Comparison of ENCODE assay signal across 27 cellular contexts in the genomic region with DNA sequence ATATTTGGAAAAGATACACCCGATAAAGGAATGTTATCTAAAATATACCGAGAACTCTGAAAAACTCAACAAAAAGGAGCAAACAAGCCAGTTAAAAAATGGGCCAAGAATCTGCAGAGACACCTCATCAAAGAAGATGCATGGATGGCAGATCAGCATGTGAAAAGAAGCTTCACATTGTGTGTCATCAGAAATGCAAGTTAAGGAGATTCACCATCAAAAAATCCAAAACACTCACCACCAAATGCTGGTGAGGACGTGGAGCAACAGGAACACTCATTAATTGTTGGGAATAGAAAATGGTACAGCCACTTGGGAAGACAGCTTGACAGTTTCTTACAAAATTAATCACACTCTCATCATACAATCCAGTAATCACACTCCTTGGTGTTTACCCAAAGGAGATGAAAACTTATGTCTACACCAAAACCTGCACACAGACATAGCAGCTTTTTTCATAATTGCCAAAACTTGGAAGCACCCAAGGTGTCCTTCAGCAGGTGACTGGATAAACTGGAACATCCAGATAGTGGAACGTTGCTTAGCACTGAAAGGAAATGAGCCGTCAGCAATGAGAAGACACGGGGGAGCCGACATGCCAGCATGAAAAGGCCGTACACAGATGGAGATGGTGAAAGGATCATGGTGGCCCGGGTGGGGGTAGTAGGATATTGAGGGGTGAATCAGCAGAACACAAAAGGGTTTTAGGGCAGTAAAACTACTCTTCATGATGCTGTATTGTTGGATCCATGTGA. TPM values are rescaled to one million over a fixed set of nuclear protein-coding genes. Genes with fewer than 3 reads are reported as not detected.
DNase-seq lines count a peak whose midpoint lies in the region; ATAC-seq, FAIRE-seq and TF ChIP-seq lines count a peak whose summit lies in the region.
"Had no signal": no experiment of that assay in that cellular context is flagged by ENCODE, and none has a peak within 500 bp of the region (broad histone marks: within the 10 kb centered on the region; RNA-seq: fewer than 3 reads in every experiment).

No MANE protein-coding gene starts in this region.

- DNase-seq in BJ (ENCODE audit: low read depth) (peak; percentile 70), H7 (peak; percentile 10), astrocyte (ENCODE audit: low read depth) (peak; percentile 38), lower lobe of right lung (peak; percentile 30), NCI-H2171 (lab: John Stamatoyannopoulos, UW) (no peak), SIG-M5 treated with dmso at 0.1 percent for 504 hours (lab: John Stamatoyannopoulos, UW; ENCODE audit: unreplicated experiment) (no peak)
- DNase-seq: activated CD4-positive, alpha-beta T cell treated with anti-CD3 and anti-CD28 coated beads for 48 hours; cerebellar nuclear complex; COR-L47; effector CD4-positive, alpha-beta T cell; erythroblast; Karpas-422; mesenchymal stem cell; NCI-H1092; NCI-H1930; NCI-H345; NCI-H82; occipital lobe; SHP77 treated with DMSO at 0.1 percent for 48 hours; stimulated activated CD4-positive, alpha-beta T cell treated with anti-CD3 and anti-CD28 coated beads, Interleukin-4, amount 100 ng/mL, for 24 hours; stimulated activated naive CD4-positive, alpha-beta T cell treated with Interleukin-2 at 50 U/mL for 16 hours; T-cell; thyroid gland had no signal

- peaks cover 3% of the 10 kb centered on the region for H3K36me3 ChIP-seq in BJ (ENCODE audit: control insufficient read depth, insufficient read depth, low read length)
- no peaks in the 10 kb centered on the region for H3K36me3 ChIP-seq in H7 (replicated peaks; ENCODE audit: control insufficient read depth, insufficient read depth, low read length)
- no peaks in the 10 kb centered on the region for H3K36me3 ChIP-seq in astrocyte (ENCODE audit: insufficient read depth, low read length)
- H3K36me3 ChIP-seq in lower lobe of right lung: peaks cover 23% of the 10 kb centered on the region

- no peak for TF ChIP-seq CTCF in BJ (IDR thresholded peaks at IDR 0.05; ENCODE audit: insufficient read depth, low read depth, low read length)
- TF ChIP-seq CTCF in astrocyte (IDR thresholded peaks at IDR 0.05; ENCODE audit: insufficient read depth, low read depth, low read length): no peak
- no peak for TF ChIP-seq CTCF in lower lobe of right lung (IDR thresholded peaks at IDR 0.05)

- H3K4me1 Mint-ChIP-seq in astrocyte (ENCODE audit: low read depth, unreplicated experiment): peaks cover 7% of the 10 kb centered on the region

- no peak for FAIRE-seq in astrocyte (lab: Jason Lieb, UNC)

- H3K4me2 ChIP-seq in astrocyte (ENCODE audit: low read length): no peak overlapping the region

- H3K4me1 ChIP-seq in astrocyte (ENCODE audit: insufficient read depth, low read length): no peaks in the 10 kb centered on the region
- no peaks in the 10 kb centered on the region for H3K4me1 ChIP-seq in lower lobe of right lung
- H3K4me1 ChIP-seq: gastroesophageal sphincter, thyroid gland had no signal

- H3K9me3 Mint-ChIP-seq in astrocyte (ENCODE audit: unreplicated experiment): no peaks in the 10 kb centered on the region
- H3K9me3 Mint-ChIP-seq: activated naive CD4-positive, alpha-beta T cell treated with anti-CD3 and anti-CD28 coated beads, Interleukin-2, amount 50 U/mL, for 24 hours; T-cell had no signal

- peaks cover 11% of the 10 kb centered on the region for H3K36me3 Mint-ChIP-seq in astrocyte (ENCODE audit: low read depth, unreplicated experiment)

- H3K79me2 ChIP-seq in astrocyte (ENCODE audit: insufficient read depth, low read length): no peaks in the 10 kb centered on the region

- intact Hi-C loops in lower lobe of right lung (cut with DNase I): no loop called here

- H3K4me3 ChIP-seq in BJ (ENCODE audit: low read depth, low read length) (no peak overlapping the region), H7 (ENCODE audit: insufficient read depth, low read depth, low read length) (no peak overlapping the region), astrocyte (ENCODE audit: insufficient read depth, low read depth, low read length) (no peak overlapping the region), lower lobe of right lung (no peak overlapping the region)
- H3K4me3 ChIP-seq: gastroesophageal sphincter, thyroid gland had no signal

- H3K27me3 ChIP-seq in BJ (ENCODE audit: control insufficient read depth, insufficient read depth, low read length): peaks cover 1% of the 10 kb centered on the region; the same call in 1 of the 2 replicates
- H3K27me3 ChIP-seq in H7 (ENCODE audit: control insufficient read depth, insufficient read depth, low read length): no peaks in the 10 kb centered on the region
- no peaks in the 10 kb centered on the region for H3K27me3 ChIP-seq in astrocyte (ENCODE audit: insufficient read depth, low read length)
- H3K27me3 ChIP-seq in lower lobe of right lung (ENCODE audit: low read depth): no peaks in the 10 kb centered on the region
- H3K27me3 ChIP-seq: gastroesophageal sphincter, thyroid gland had no signal

- H3K9me3 ChIP-seq in astrocyte (ENCODE audit: insufficient read depth, low read depth, low read length) (no peaks in the 10 kb centered on the region), lower lobe of right lung (no peaks in the 10 kb centered on the region)
- H3K9me3 ChIP-seq: thyroid gland had no signal

- H2AFZ ChIP-seq in astrocyte (ENCODE audit: low read depth, low read length): no peak overlapping the region

- POLR2A ChIA-PET in BJ (lab: Charles Lee): no interaction called here

- CTCF ChIA-PET in BJ (lab: Yijun Ruan, JAX): no interaction called here

- no peak overlapping the region for H3K4me3 Mint-ChIP-seq in astrocyte (ENCODE audit: unreplicated experiment)
- H3K4me3 Mint-ChIP-seq: activated naive CD4-positive, alpha-beta T cell treated with anti-CD3 and anti-CD28 coated beads, Interleukin-2, amount 50 U/mL, for 24 hours; T-cell had no signal

- peaks cover 14% of the 10 kb centered on the region for H3K27me3 Mint-ChIP-seq in astrocyte (ENCODE audit: low read depth, unreplicated experiment)
- H3K27me3 Mint-ChIP-seq: activated naive CD4-positive, alpha-beta T cell treated with anti-CD3 and anti-CD28 coated beads, Interleukin-2, amount 50 U/mL, for 24 hours had no signal

- ATAC-seq in lower lobe of right lung: no peak
- no peak for ATAC-seq in GM18498 (IDR thresholded peaks at IDR 0.05; ENCODE audit: unreplicated experiment)
- no peak for ATAC-seq in GM18517 (IDR thresholded peaks at IDR 0.05; ENCODE audit: unreplicated experiment)
- ATAC-seq: gastroesophageal sphincter, T-cell had no signal

- H3K27ac Mint-ChIP-seq in astrocyte (ENCODE audit: unreplicated experiment): no peak overlapping the region
- H3K27ac Mint-ChIP-seq: activated naive CD4-positive, alpha-beta T cell treated with anti-CD3 and anti-CD28 coated beads, Interleukin-2, amount 50 U/mL, for 24 hours; T-cell had no signal

- H3K9ac ChIP-seq in astrocyte (ENCODE audit: low read length): no peak overlapping the region

- no peak overlapping the region for H3K27ac ChIP-seq in astrocyte (ENCODE audit: low read depth, low read length)
- no peak overlapping the region for H3K27ac ChIP-seq in lower lobe of right lung
- H3K27ac ChIP-seq: gastroesophageal sphincter, thyroid gland had no signal

- H4K20me1 ChIP-seq in astrocyte (ENCODE audit: insufficient read depth, low read length): no peaks in the 10 kb centered on the region

RNA-seq across cellular contexts. Expression of a gene that starts 27.9 kb away (rescaled TPM):
- polyA plus RNA-seq in BJ (2011; rRNA removed): 1.6 and 2.7 TPM in 2 replicates
- polyA minus RNA-seq in BJ (2011; rRNA and poly(A)+ RNA removed): 0.66 and 0.77 TPM in 2 replicates
- 14.3 and 15.3 TPM in 2 replicates for total RNA-seq in H7 (2014; rRNA removed; shearing (Covaris generic))
- total RNA-seq in astrocyte: 12.0 and 14.1 TPM in 2 replicates
- total RNA-seq in lower lobe of right lung: 25.2 TPM

RNA-seq across cellular contexts. Expression of a gene that starts 37.1 kb away (rescaled TPM):
- 8.4 and 10.5 TPM in 2 replicates for polyA plus RNA-seq in BJ (2011; rRNA removed)
- polyA minus RNA-seq in BJ (2011; rRNA and poly(A)+ RNA removed): 2.6 and 5.9 TPM in 2 replicates
- 4.0 and 5.7 TPM in 2 replicates for total RNA-seq in H7 (2014; rRNA removed; shearing (Covaris generic))
- total RNA-seq in astrocyte: 7.8 and 8.0 TPM in 2 replicates
- total RNA-seq in lower lobe of right lung: 15.5 TPM

Comparison
In these comparisons a context has a peak if more than half of its experiments do, and no peak if none do; other contexts are left out.
1. DNase-seq: peak in BJ (single experiment), H7 (single experiment), astrocyte (single experiment) and lower lobe of right lung (single experiment); none in NCI-H2171 (single experiment) and SIG-M5 treated with dmso at 0.1 percent for 504 hours (single experiment).